Comparison of ENCODE assay signal across 23 cellular contexts in genomic region chr9:121947683-121948300, GRCh38.
A peak's percentile ranks its signal among the peaks of the same experiment; 100 is the strongest.
DNase-seq lines count a peak whose midpoint lies in the region; ATAC-seq, FAIRE-seq and TF ChIP-seq lines count a peak whose summit lies in the region.
"Had no signal": no experiment of that assay in that cellular context is flagged by ENCODE, and none has a peak within 500 bp of the region (broad histone marks: within the 10 kb centered on the region; RNA-seq: fewer than 3 reads in every experiment).

No MANE protein-coding gene starts in this region.

- DNase-seq in NCI-H1105 treated with DMSO at 0.1 percent for 48 hours (lab: John Stamatoyannopoulos, UW) (peak; percentile 94), NCI-H2227 treated with DMSO at 0.1 percent for 48 hours (lab: John Stamatoyannopoulos, UW) (peak; percentile 72), endothelial cell of umbilical vein (ENCODE audit: low read depth, low spot score) (no peak), NOMO-1 treated with DMSO at 0.1 percent for 48 hours (lab: John Stamatoyannopoulos, UW; ENCODE audit: unreplicated experiment) (no peak), KG1 (lab: John Stamatoyannopoulos, UW) (no peak)
- DNase-seq in T-helper 2 cell treated with Interferon-gamma antibody and Interleukin-4, amounts not matched to agents 5 μg/mL and 100 μg/mL, for 36 hours (ENCODE audit: low spot score), result no peak
- DNase-seq: activated naive CD8-positive, alpha-beta T cell treated with anti-CD3 and anti-CD28 coated beads, Interleukin-2, amount 50 U/mL, for 24 hours; foreskin fibroblast; hypothalamus; kidney; mesenchymal stem cell; naive B cell; NCI-H1930; NK-92 treated with Interleukin-12 subunit alpha and Interleukin-12 subunit beta, amount 100 ng/mL, for 24 hours; ovary; stimulated activated naive CD4-positive, alpha-beta T cell; tibial artery had no signal

- ATAC-seq in GM21515 (IDR thresholded peaks at IDR 0.05; ENCODE audit: unreplicated experiment), result no peak
- ATAC-seq: activated naive CD8-positive, alpha-beta T cell treated with anti-CD3 and anti-CD28 coated beads, Interleukin-2, amount 50 U/mL, for 24 hours had no signal

- H3K27me3 Mint-ChIP-seq in T-helper 2 cell treated with Interferon-gamma antibody and Interleukin-4, amounts not matched to agents 5 μg/mL and 100 μg/mL, for 36 hours (ENCODE audit: low read depth), result no peaks in the 10 kb centered on the region
- H3K27me3 Mint-ChIP-seq: activated naive CD8-positive, alpha-beta T cell treated with anti-CD3 and anti-CD28 coated beads, Interleukin-2, amount 50 U/mL, for 24 hours; dendritic cell treated with granulocyte-macrophage colony-stimulating factor and Interleukin-4, amounts not matched to agents 40 ng/mL and 50 ng/mL, for 4 days; naive B cell had no signal

- H3K9me3 ChIP-seq in DOHH2 (ENCODE audit: control insufficient read depth, insufficient read depth, low read length), result no peaks in the 10 kb centered on the region
- no peaks in the 10 kb centered on the region for H3K9me3 ChIP-seq in endothelial cell of umbilical vein (replicated peaks; ENCODE audit: control insufficient read depth, insufficient read depth, low read length)
- H3K9me3 ChIP-seq: breast epithelium, ovary, tibial artery had no signal

- dilution Hi-C loops in endothelial cell of umbilical vein (cut with MboI; ENCODE audit: extremely low pct_ligation_motif_present, low sequenced_read_pairs), result no loop called here

- POLR2A ChIA-PET in endothelial cell of umbilical vein (lab: Charles Lee), result no interaction called here

- no peak overlapping the region for H3K4me2 ChIP-seq in DOHH2 (ENCODE audit: low read length)
- H3K4me2 ChIP-seq in endothelial cell of umbilical vein (ENCODE audit: insufficient read depth, low read length), result no peak overlapping the region
- H3K4me2 ChIP-seq: KMS-11 had no signal

- H3K36me3 Mint-ChIP-seq in T-helper 2 cell treated with Interferon-gamma antibody and Interleukin-4, amounts not matched to agents 5 μg/mL and 100 μg/mL, for 36 hours (ENCODE audit: low read depth), result no peaks in the 10 kb centered on the region

- no TSS peak for BruUV-seq in endothelial cell of umbilical vein (replicated peaks; lab: Mats Ljungman, UMichigan)

- H3K36me3 ChIP-seq in DOHH2 (ENCODE audit: control insufficient read depth, low read length) (peaks cover 12% of the 10 kb centered on the region), endothelial cell of umbilical vein (ENCODE audit: control insufficient read depth in 2 of 2, extremely low read depth in 1 of 2, insufficient read depth in 2 of 2, low read length in 2 of 2) (no peaks in the 10 kb centered on the region)
- H3K36me3 ChIP-seq: breast epithelium, ovary, tibial artery had no signal

- H3K27me3 ChIP-seq in DOHH2 (ENCODE audit: control insufficient read depth, low read length), result no peaks in the 10 kb centered on the region
- no peaks in the 10 kb centered on the region for H3K27me3 ChIP-seq in endothelial cell of umbilical vein (ENCODE audit: control insufficient read depth in 2 of 2, insufficient read depth in 2 of 2, low read length in 2 of 2)
- H3K27me3 ChIP-seq: breast epithelium, ovary, tibial artery had no signal

- no peak overlapping the region for H3K27ac Mint-ChIP-seq in T-helper 2 cell treated with Interferon-gamma antibody and Interleukin-4, amounts not matched to agents 5 μg/mL and 100 μg/mL, for 36 hours
- H3K27ac Mint-ChIP-seq: activated naive CD8-positive, alpha-beta T cell treated with anti-CD3 and anti-CD28 coated beads, Interleukin-2, amount 50 U/mL, for 24 hours; activated T-helper 2 cell treated with anti-CD3 and anti-CD28 coated beads, Interferon-gamma antibody, Interleukin-2, Interleukin-4, amounts not matched to agents 10 μg/mL and 5 μg/mL and 100 μg/mL, durations not matched to agents 14 hours and 24 hours and 36 hours; dendritic cell treated with granulocyte-macrophage colony-stimulating factor and Interleukin-4, amounts not matched to agents 40 ng/mL and 50 ng/mL, for 4 days had no signal

- H3K9ac ChIP-seq in endothelial cell of umbilical vein (replicated peaks; ENCODE audit: extremely low read depth, insufficient read depth, low read length), result no peak overlapping the region
- H3K9ac ChIP-seq: KMS-11 had no signal

- no peak overlapping the region for H2AFZ ChIP-seq in endothelial cell of umbilical vein (ENCODE audit: low read depth, low read length)

- FAIRE-seq in endothelial cell of umbilical vein (lab: Jason Lieb, UNC), result peak; percentile 12
- FAIRE-seq: kidney had no signal

- no peaks in the 10 kb centered on the region for H4K20me1 ChIP-seq in DOHH2 (ENCODE audit: control insufficient read depth, insufficient read depth, low read depth, low read length)
- no peaks in the 10 kb centered on the region for H4K20me1 ChIP-seq in endothelial cell of umbilical vein (replicated peaks; ENCODE audit: control insufficient read depth, extremely low read depth, insufficient read depth, low read length)

- H3K27ac ChIP-seq in DOHH2 (ENCODE audit: low read depth, low read length) (peak overlapping the region; percentile 100), endothelial cell of umbilical vein (ENCODE audit: insufficient read depth, low read depth, low read length) (no peak overlapping the region)
- H3K27ac ChIP-seq: breast epithelium, KMS-11, ovary, tibial artery had no signal

- no peak for TF ChIP-seq POLR2A in endothelial cell of umbilical vein (IDR thresholded peaks at IDR 0.05; ENCODE audit: low read depth, low read length)

- H3K4me1 ChIP-seq in DOHH2 (ENCODE audit: control insufficient read depth, low read length) (peaks cover 78% of the 10 kb centered on the region), endothelial cell of umbilical vein (ENCODE audit: control insufficient read depth, extremely low read depth, insufficient read depth, low read length) (peaks cover 4% of the 10 kb centered on the region)
- H3K4me1 ChIP-seq: breast epithelium had no signal

- intact Hi-C loops in endothelial cell of umbilical vein (cut with micrococcal nuclease), result no loop called here

- no peaks in the 10 kb centered on the region for H3K9me1 ChIP-seq in endothelial cell of umbilical vein (replicated peaks; ENCODE audit: control insufficient read depth, extremely low read depth, insufficient read depth, low read length)

- H3F3A ChIP-seq in DOHH2 (ENCODE audit: control insufficient read depth, insufficient read depth), result peaks cover 48% of the 10 kb centered on the region

- CTCF ChIA-PET in endothelial cell of umbilical vein (lab: Charles Lee), result interaction anchor here (1.1 kb wide), 1 partner anchor 10 kb away, joined by 3 read pairs; no protein-coding TSS in a partner anchor

- no peaks in the 10 kb centered on the region for H3K4me1 Mint-ChIP-seq in T-helper 2 cell treated with Interferon-gamma antibody and Interleukin-4, amounts not matched to agents 5 μg/mL and 100 μg/mL, for 36 hours (ENCODE audit: low read depth)
- H3K4me1 Mint-ChIP-seq: activated naive CD8-positive, alpha-beta T cell treated with anti-CD3 and anti-CD28 coated beads, Interleukin-2, amount 50 U/mL, for 24 hours had no signal

- H3K9me3 Mint-ChIP-seq in T-helper 2 cell treated with Interferon-gamma antibody and Interleukin-4, amounts not matched to agents 5 μg/mL and 100 μg/mL, for 36 hours, result no peaks in the 10 kb centered on the region
- H3K9me3 Mint-ChIP-seq: activated naive CD8-positive, alpha-beta T cell treated with anti-CD3 and anti-CD28 coated beads, Interleukin-2, amount 50 U/mL, for 24 hours; activated T-helper 2 cell treated with anti-CD3 and anti-CD28 coated beads, Interferon-gamma antibody, Interleukin-2, Interleukin-4, amounts not matched to agents 10 μg/mL and 5 μg/mL and 100 μg/mL, durations not matched to agents 14 hours and 24 hours and 36 hours; dendritic cell treated with granulocyte-macrophage colony-stimulating factor and Interleukin-4, amounts not matched to agents 40 ng/mL and 50 ng/mL, for 4 days; naive B cell had no signal

- no peaks in the 10 kb centered on the region for H3K79me2 ChIP-seq in DOHH2 (ENCODE audit: control insufficient read depth, low read length)
- peaks cover 8% of the 10 kb centered on the region for H3K79me2 ChIP-seq in endothelial cell of umbilical vein (ENCODE audit: control insufficient read depth, insufficient read depth, low read length)

- no peaks in the 10 kb centered on the region for H3K9me2 ChIP-seq in DOHH2 (replicated peaks; ENCODE audit: control insufficient read depth, low read length)

- H3K4me3 Mint-ChIP-seq in T-helper 2 cell treated with Interferon-gamma antibody and Interleukin-4, amounts not matched to agents 5 μg/mL and 100 μg/mL, for 36 hours, result no peak overlapping the region
- H3K4me3 Mint-ChIP-seq: activated naive CD8-positive, alpha-beta T cell treated with anti-CD3 and anti-CD28 coated beads, Interleukin-2, amount 50 U/mL, for 24 hours; dendritic cell treated with granulocyte-macrophage colony-stimulating factor and Interleukin-4, amounts not matched to agents 40 ng/mL and 50 ng/mL, for 4 days had no signal

- H3K4me3 ChIP-seq in DOHH2 (ENCODE audit: low read length) (no peak overlapping the region), endothelial cell of umbilical vein (replicated peaks in 1 of 3; ENCODE audit: insufficient read depth in 1 of 3, low read depth in 1 of 3, low read length in 3 of 3) (no peak overlapping the region)
- H3K4me3 ChIP-seq: breast epithelium, ovary, tibial artery had no signal

- no peak for TF ChIP-seq CTCF in DOHH2 (IDR thresholded peaks at IDR 0.05; ENCODE audit: low read depth, low read length, poor library complexity, severe bottlenecking)
- TF ChIP-seq CTCF in endothelial cell of umbilical vein (IDR thresholded peaks at IDR 0.05; ENCODE audit: extremely low read depth in 1 of 2, insufficient read depth in 1 of 2, low read depth in 1 of 2, low read length in 2 of 2), result no peak

TF ChIP-seq in endothelial cell of umbilical vein, 7 proteins besides CTCF, POLR2A, EP300 and RAD21:
- TF ChIP-seq GATA2 (IDR thresholded peaks at IDR 0.05; ENCODE audit: insufficient read depth, insufficient read length, low read depth, low read length) (no peak), FOS (IDR thresholded peaks at IDR 0.05; ENCODE audit: borderline replicate concordance, insufficient read depth, low read length) (no peak), POLR2AphosphoS5 (IDR thresholded peaks at IDR 0.05; ENCODE audit: insufficient read depth, low read depth, low read length) (no peak), MYC (IDR thresholded peaks at IDR 0.05; ENCODE audit: low read depth, low read length) (no peak), JUN (IDR thresholded peaks at IDR 0.05; ENCODE audit: borderline replicate concordance, insufficient read depth, insufficient read length, low read depth) (no peak), EZH2 (IDR thresholded peaks at IDR 0.05; ENCODE audit: borderline replicate concordance, low read depth, low read length, severe bottlenecking) (no peak), MAX (IDR thresholded peaks at IDR 0.05; ENCODE audit: insufficient read depth, insufficient read length) (no peak)

Comparison
In these comparisons a context has a peak if more than half of its experiments do, and no peak if none do; other contexts are left out.
1. DNase-seq: peak in NCI-H1105 treated with DMSO at 0.1 percent for 48 hours (single experiment) and NCI-H2227 treated with DMSO at 0.1 percent for 48 hours (single experiment); none in endothelial cell of umbilical vein (single experiment), NOMO-1 treated with DMSO at 0.1 percent for 48 hours (single experiment), KG1 (single experiment) and T-helper 2 cell treated with Interferon-gamma antibody and Interleukin-4, amounts not matched to agents 5 μg/mL and 100 μg/mL, for 36 hours (single experiment).